ENCODE assay signal across 9 cellular contexts in the genomic region with DNA sequence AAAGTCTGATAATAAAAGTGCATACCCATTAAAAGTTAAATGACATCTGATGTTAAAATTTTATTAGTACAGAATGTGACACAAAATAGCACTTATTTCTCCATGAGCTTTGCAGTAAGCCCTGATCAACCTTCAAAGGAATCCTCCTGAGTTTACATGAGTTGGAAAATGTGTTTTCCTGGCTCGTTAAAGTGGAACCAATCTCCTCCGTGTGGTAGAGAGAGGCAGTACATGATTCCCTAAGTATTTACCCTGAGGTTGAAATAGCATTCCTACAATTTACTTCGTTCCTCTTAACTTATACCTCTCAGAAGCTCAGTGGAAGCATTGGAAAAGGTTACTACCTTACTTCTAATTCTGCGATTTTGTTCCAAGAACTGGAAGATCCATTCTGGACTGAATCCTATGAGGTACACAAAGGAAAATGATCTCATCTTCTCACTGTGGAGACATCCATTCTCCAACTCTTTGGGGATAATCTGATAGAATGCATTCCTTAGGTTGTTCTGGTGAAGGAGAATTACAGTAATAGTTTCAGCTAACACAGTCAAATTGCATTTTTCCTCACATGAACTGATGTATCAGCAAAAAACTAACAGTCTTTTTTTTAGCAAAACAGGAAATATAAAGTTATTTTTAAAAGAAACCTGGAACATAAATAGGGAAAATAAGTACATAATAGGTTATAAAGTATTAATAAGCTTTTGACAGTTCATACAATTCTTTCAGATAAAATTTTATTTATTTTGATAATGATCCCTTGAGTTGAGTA.
A peak's percentile ranks its signal among the peaks of the same experiment; 100 is the strongest.
DNase-seq lines count a peak whose midpoint lies in the region; ATAC-seq and TF ChIP-seq lines count a peak whose summit lies in the region.
"Had no signal": no experiment of that assay in that cellular context is flagged by ENCODE, and none has a peak within 500 bp of the region (broad histone marks: within the 10 kb centered on the region; RNA-seq: fewer than 3 reads in every experiment).

No MANE protein-coding gene starts in this region.

- no peak for DNase-seq in BE2C
- peak; percentile 5 for DNase-seq in LHCN-M2 (ENCODE audit: low read depth)
- DNase-seq in astrocyte of the hippocampus (ENCODE audit: low read depth, low spot score), result peak; percentile 61
- no peak for DNase-seq in activated CD4-positive, alpha-beta T cell treated with anti-CD3 and anti-CD28 coated beads, Interleukin-2, amount 50 U/mL, for 1 hour
- DNase-seq in GF-D8 (lab: John Stamatoyannopoulos, UW), result no peak

- no peaks in the 10 kb centered on the region for H3K4me1 ChIP-seq in BE2C
- no peaks in the 10 kb centered on the region for H3K4me1 ChIP-seq in liver (ENCODE audit: control insufficient read depth in 4 of 4, insufficient read depth in 4 of 4, low read length in 3 of 4)

- H3K9ac ChIP-seq in liver (ENCODE audit: low read depth in 1 of 2, low read length in 2 of 2), result no peak overlapping the region

- H3K27me3 ChIP-seq in BE2C, result no peaks in the 10 kb centered on the region
- no peaks in the 10 kb centered on the region for H3K27me3 ChIP-seq in liver (ENCODE audit: control insufficient read depth in 4 of 4, insufficient read depth in 4 of 4, low read length in 3 of 4)

- WGBS in liver, result 18% methylated on average over 4 of the region's 4 CpGs

- TF ChIP-seq CTCF in BE2C (IDR thresholded peaks at IDR 0.05; ENCODE audit: low read depth, low read length), result peak; percentile 38
- TF ChIP-seq CTCF in liver (IDR thresholded peaks at IDR 0.05; ENCODE audit: low read depth, low read length, missing input control), result peak; percentile 29

- no peaks in the 10 kb centered on the region for H3K36me3 ChIP-seq in BE2C
- no peaks in the 10 kb centered on the region for H3K36me3 ChIP-seq in liver (ENCODE audit: control insufficient read depth in 4 of 4, insufficient read depth in 3 of 4, low read depth in 1 of 4, low read length in 3 of 4)

- no peaks in the 10 kb centered on the region; the same call in 1 of the 2 replicates for H3K9me3 ChIP-seq in BE2C
- no peaks in the 10 kb centered on the region for H3K9me3 ChIP-seq in liver (ENCODE audit: control insufficient read depth in 4 of 4, low read length in 3 of 4)

- no peak for ATAC-seq in HG02884 (IDR thresholded peaks at IDR 0.05; ENCODE audit: unreplicated experiment)
- no peak for ATAC-seq in GM19452 (IDR thresholded peaks at IDR 0.05; ENCODE audit: unreplicated experiment)
- ATAC-seq: GM12878 had no signal

- H3K4me3 ChIP-seq in BE2C (ENCODE audit: low read depth, low read length), result no peak overlapping the region
- H3K4me3 ChIP-seq in liver (ENCODE audit: low read depth in 1 of 3, low read length in 3 of 3), result no peak overlapping the region
- H3K4me3 ChIP-seq: GM12878 had no signal

- TF ChIP-seq RAD21 in liver (IDR thresholded peaks at IDR 0.05), result peak; percentile 57 to 71

- H3K27ac ChIP-seq in liver (ENCODE audit: low read depth in 1 of 2, low read length in 2 of 2), result no peak overlapping the region

TF ChIP-seq in liver, 16 proteins besides CTCF, POLR2A, EP300 and RAD21:
- TF ChIP-seq NR2F2 (IDR thresholded peaks at IDR 0.05) (no peak), GABPA (IDR thresholded peaks at IDR 0.05 in 1 of 2, conservative IDR thresholded peaks at IDR 0.05 in 1 of 2) (no peak), YY1 (IDR thresholded peaks at IDR 0.05) (no peak), TAF1 (conservative IDR thresholded peaks at IDR 0.05) (no peak), REST (IDR thresholded peaks at IDR 0.05) (no peak), SP1 (IDR thresholded peaks at IDR 0.05) (no peak), EGR1 (IDR thresholded peaks at IDR 0.05; ENCODE audit: low read depth in 2 of 2) (no peak)
- TF ChIP-seq, protein P1, sequence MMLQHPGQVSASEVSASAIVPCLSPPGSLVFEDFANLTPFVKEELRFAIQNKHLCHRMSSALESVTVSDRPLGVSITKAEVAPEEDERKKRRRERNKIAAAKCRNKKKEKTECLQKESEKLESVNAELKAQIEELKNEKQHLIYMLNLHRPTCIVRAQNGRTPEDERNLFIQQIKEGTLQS (IDR thresholded peaks at IDR 0.05), result no peak

Comparison
In these comparisons a context has a peak if more than half of its experiments do, and no peak if none do; other contexts are left out.
1. DNase-seq: peak in LHCN-M2 (single experiment) and astrocyte of the hippocampus (single experiment); none in BE2C (single experiment), activated CD4-positive, alpha-beta T cell treated with anti-CD3 and anti-CD28 coated beads, Interleukin-2, amount 50 U/mL, for 1 hour (single experiment) and GF-D8 (single experiment).